ENCODE assay signal across 10 cellular contexts in the genomic region with DNA sequence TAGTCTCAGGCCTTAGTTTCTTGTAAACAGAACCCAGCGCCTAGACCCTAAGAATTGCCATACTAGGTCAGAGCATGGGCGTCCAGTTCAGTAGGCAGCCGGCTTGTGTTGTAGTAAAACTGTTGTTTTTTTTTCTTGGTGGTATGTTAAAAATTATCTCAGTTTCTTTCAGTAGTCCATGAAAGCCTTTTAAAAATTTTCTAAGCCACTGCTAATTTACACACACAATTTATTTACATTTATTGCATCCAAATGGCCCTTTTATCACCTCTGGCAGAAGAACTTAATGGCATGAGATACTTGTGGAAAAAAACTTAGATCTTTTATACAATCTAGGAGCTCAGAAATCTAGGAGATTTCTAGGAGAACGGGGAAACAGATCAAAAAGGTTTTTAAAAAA. TPM values are rescaled to one million over a fixed set of nuclear protein-coding genes. Genes with fewer than 3 reads are reported as not detected.
A peak's percentile ranks its signal among the peaks of the same experiment; 100 is the strongest.
DNase-seq lines count a peak whose midpoint lies in the region; ATAC-seq, FAIRE-seq and TF ChIP-seq lines count a peak whose summit lies in the region.
"Had no signal": no experiment of that assay in that cellular context is flagged by ENCODE, and none has a peak within 500 bp of the region (broad histone marks: within the 10 kb centered on the region; RNA-seq: fewer than 3 reads in every experiment).

No MANE protein-coding gene starts in this region.

- peaks cover 7% of the 10 kb centered on the region; the same call in 1 of the 2 replicates for H3F3A ChIP-seq in PC-9 (ENCODE audit: insufficient read depth, low read depth)
- H3F3A ChIP-seq in neural progenitor cell (ENCODE audit: low read depth), result peaks cover 30% of the 10 kb centered on the region

- H3K9ac ChIP-seq in endothelial cell of umbilical vein (replicated peaks; ENCODE audit: extremely low read depth, insufficient read depth, low read length) (peak overlapping the region; percentile 88), neural progenitor cell (peak overlapping the region; percentile 74)

- no peak overlapping the region for H3K4me3 ChIP-seq in CD4-positive, CD25-positive, alpha-beta regulatory T cell (ENCODE audit: low read depth, low read length)
- H3K4me3 ChIP-seq in PC-9, result peak overlapping the region; percentile 85
- peak overlapping the region in 2 of 3 experiments; percentile 92 to 95 for H3K4me3 ChIP-seq in endothelial cell of umbilical vein (replicated peaks in 1 of 3; ENCODE audit: insufficient read depth in 1 of 3, low read depth in 1 of 3, low read length in 3 of 3)
- peak overlapping the region; percentile 86 for H3K4me3 ChIP-seq in neural progenitor cell

- H3K36me3 Mint-ChIP-seq in CD4-positive, CD25-positive, alpha-beta regulatory T cell, result no peaks in the 10 kb centered on the region
- H3K36me3 Mint-ChIP-seq in neural progenitor cell, result peaks cover 10% of the 10 kb centered on the region
- H3K36me3 Mint-ChIP-seq in stimulated activated naive B cell treated with anti-CD40 and anti-IgM and Interleukin-4, amounts not matched to agents 10 μg/mL and 1 μg/mL and 100 μg/mL, for 72 hours, result no peaks in the 10 kb centered on the region

- intact Hi-C loops in PC-9 (cut with micrococcal nuclease; ENCODE audit: unreplicated experiment), result loop anchor here (1.0 kb wide), 1 partner anchor 75 kb away; no protein-coding TSS in a partner anchor
- intact Hi-C loops in endothelial cell of umbilical vein (cut with micrococcal nuclease), result loop anchor here (1.0 kb wide), 3 partner anchors 75 to 1085 kb away; a partner anchor contains a TSS
- intact Hi-C loops in head of caudate nucleus (cut with DNase I), result no loop called here

- peaks cover 8% of the 10 kb centered on the region for H3K4me1 ChIP-seq in CD4-positive, CD25-positive, alpha-beta regulatory T cell (ENCODE audit: control insufficient read depth, insufficient read depth, low read length, poor library complexity, severe bottlenecking)
- peaks cover 32% of the 10 kb centered on the region for H3K4me1 ChIP-seq in PC-9 (replicated peaks; ENCODE audit: insufficient read depth)
- peaks cover 10% of the 10 kb centered on the region for H3K4me1 ChIP-seq in endothelial cell of umbilical vein (ENCODE audit: control insufficient read depth, extremely low read depth, insufficient read depth, low read length)
- H3K4me1 ChIP-seq in neural progenitor cell, result peaks cover 17% of the 10 kb centered on the region

- no peak overlapping the region for H3K27ac ChIP-seq in CD4-positive, CD25-positive, alpha-beta regulatory T cell (ENCODE audit: insufficient read depth, low read length, poor library complexity, severe bottlenecking)
- H3K27ac ChIP-seq in PC-9 (peak overlapping the region; percentile 49; the same call in 1 of the 2 replicates), endothelial cell of umbilical vein (ENCODE audit: insufficient read depth, low read depth, low read length) (peak overlapping the region; percentile 63), neural progenitor cell (peak overlapping the region; percentile 79)

- no peak for FAIRE-seq in endothelial cell of umbilical vein (lab: Jason Lieb, UNC)
- FAIRE-seq: HTR-8/SVneo had no signal

- POLR2A ChIA-PET in PC-9 (lab: Charles Lee; ENCODE audit: unreplicated experiment) (interaction anchor here (0.7 to 1.1 kb wide), 2 partner anchors 42 to 70 kb away, joined by 3 to 4 read pairs; no protein-coding TSS in a partner anchor), endothelial cell of umbilical vein (lab: Charles Lee) (interaction anchor here (1.3 kb wide), 1 partner anchor 75 kb away, joined by 7 read pairs; no protein-coding TSS in a partner anchor)

- no peak for TF ChIP-seq CTCF in PC-9 (conservative IDR thresholded peaks at IDR 0.05)
- no peak for TF ChIP-seq CTCF in endothelial cell of umbilical vein (IDR thresholded peaks at IDR 0.05; ENCODE audit: extremely low read depth in 1 of 2, insufficient read depth in 1 of 2, low read depth in 1 of 2, low read length in 2 of 2)
- TF ChIP-seq CTCF in neural progenitor cell (IDR thresholded peaks at IDR 0.05), result no peak

- H3K9me1 ChIP-seq in endothelial cell of umbilical vein (replicated peaks; ENCODE audit: control insufficient read depth, extremely low read depth, insufficient read depth, low read length), result no peaks in the 10 kb centered on the region

- no peak overlapping the region for H3K27ac Mint-ChIP-seq in CD4-positive, CD25-positive, alpha-beta regulatory T cell
- H3K27ac Mint-ChIP-seq in neural progenitor cell, result peak overlapping the region; percentile 70
- no peak overlapping the region for H3K27ac Mint-ChIP-seq in stimulated activated naive B cell treated with anti-CD40 and anti-IgM and Interleukin-4, amounts not matched to agents 10 μg/mL and 1 μg/mL and 100 μg/mL, for 72 hours

- H4K20me1 ChIP-seq in PC-9 (ENCODE audit: insufficient read depth), result no peaks in the 10 kb centered on the region
- H4K20me1 ChIP-seq in endothelial cell of umbilical vein (replicated peaks; ENCODE audit: control insufficient read depth, extremely low read depth, insufficient read depth, low read length), result no peaks in the 10 kb centered on the region
- peaks cover 10% of the 10 kb centered on the region for H4K20me1 ChIP-seq in neural progenitor cell (ENCODE audit: low read depth)

- H3K27me3 ChIP-seq in CD4-positive, CD25-positive, alpha-beta regulatory T cell (ENCODE audit: control insufficient read depth, insufficient read depth, low read length), result peaks cover 23% of the 10 kb centered on the region
- H3K27me3 ChIP-seq in PC-9 (ENCODE audit: insufficient read depth, low read depth) (no peaks in the 10 kb centered on the region), endothelial cell of umbilical vein (ENCODE audit: control insufficient read depth in 2 of 2, insufficient read depth in 2 of 2, low read length in 2 of 2) (peaks cover 0 to 2% of the 10 kb centered on the region in 2 experiments), neural progenitor cell (no peaks in the 10 kb centered on the region)

- H3K4me1 Mint-ChIP-seq in CD4-positive, CD25-positive, alpha-beta regulatory T cell, result peaks cover 0 to 15% (median 4%) of the 10 kb centered on the region in 4 donors
- H3K4me1 Mint-ChIP-seq in neural progenitor cell, result peaks cover 23% of the 10 kb centered on the region
- H3K4me1 Mint-ChIP-seq in stimulated activated naive B cell treated with anti-CD40 and anti-IgM and Interleukin-4, amounts not matched to agents 10 μg/mL and 1 μg/mL and 100 μg/mL, for 72 hours, result peaks cover 3 to 6% of the 10 kb centered on the region in 2 donors

- TF ChIP-seq POLR2A in endothelial cell of umbilical vein (IDR thresholded peaks at IDR 0.05; ENCODE audit: low read depth, low read length), result no peak

- peaks cover 52% of the 10 kb centered on the region for H3K27me3 Mint-ChIP-seq in CD4-positive, CD25-positive, alpha-beta regulatory T cell
- no peaks in the 10 kb centered on the region for H3K27me3 Mint-ChIP-seq in neural progenitor cell (ENCODE audit: insufficient read depth, low read depth)
- peaks cover 36 to 48% of the 10 kb centered on the region in 2 donors for H3K27me3 Mint-ChIP-seq in stimulated activated naive B cell treated with anti-CD40 and anti-IgM and Interleukin-4, amounts not matched to agents 10 μg/mL and 1 μg/mL and 100 μg/mL, for 72 hours

- H3K4me3 Mint-ChIP-seq in CD4-positive, CD25-positive, alpha-beta regulatory T cell, result peak overlapping the region; percentile 77 to 84 (median 78)
- H3K4me3 Mint-ChIP-seq in neural progenitor cell, result peak overlapping the region; percentile 91
- peak overlapping the region in 1 of 2 donors; percentile 89 for H3K4me3 Mint-ChIP-seq in stimulated activated naive B cell treated with anti-CD40 and anti-IgM and Interleukin-4, amounts not matched to agents 10 μg/mL and 1 μg/mL and 100 μg/mL, for 72 hours

- H3K4me2 ChIP-seq in PC-9 (peak overlapping the region; percentile 92), endothelial cell of umbilical vein (ENCODE audit: insufficient read depth, low read length) (peak overlapping the region; percentile 86), neural progenitor cell (peak overlapping the region; percentile 97)

- H3K9me3 Mint-ChIP-seq in CD4-positive, CD25-positive, alpha-beta regulatory T cell, result peaks cover 0 to 11% (median 4%) of the 10 kb centered on the region in 7 donors
- peaks cover 7% of the 10 kb centered on the region for H3K9me3 Mint-ChIP-seq in neural progenitor cell
- H3K9me3 Mint-ChIP-seq in stimulated activated naive B cell treated with anti-CD40 and anti-IgM and Interleukin-4, amounts not matched to agents 10 μg/mL and 1 μg/mL and 100 μg/mL, for 72 hours, result peaks cover 0 to 8% of the 10 kb centered on the region in 2 donors

- no peaks in the 10 kb centered on the region for H3K36me3 ChIP-seq in CD4-positive, CD25-positive, alpha-beta regulatory T cell (ENCODE audit: control insufficient read depth, insufficient read depth, low read length)
- no peaks in the 10 kb centered on the region for H3K36me3 ChIP-seq in PC-9 (ENCODE audit: low read depth)
- no peaks in the 10 kb centered on the region for H3K36me3 ChIP-seq in endothelial cell of umbilical vein (ENCODE audit: control insufficient read depth in 2 of 2, extremely low read depth in 1 of 2, insufficient read depth in 2 of 2, low read length in 2 of 2)
- H3K36me3 ChIP-seq in neural progenitor cell, result no peaks in the 10 kb centered on the region

- BruUV-seq in PC-9 (replicated peaks; lab: Mats Ljungman, UMichigan) (no TSS peak), endothelial cell of umbilical vein (replicated peaks; lab: Mats Ljungman, UMichigan) (no TSS peak)

- H3K9me2 ChIP-seq in PC-9 (ENCODE audit: insufficient read depth), result peaks cover 3% of the 10 kb centered on the region; the same call in 1 of the 2 replicates

- dilution Hi-C loops in endothelial cell of umbilical vein (cut with MboI; ENCODE audit: extremely low pct_ligation_motif_present, low sequenced_read_pairs), result no loop called here

- no peak for ATAC-seq in CD4-positive, CD25-positive, alpha-beta regulatory T cell (ENCODE audit: low read depth in 2 of 2)
- ATAC-seq in stimulated activated naive B cell treated with anti-CD40 and anti-IgM and Interleukin-4, amounts not matched to agents 10 μg/mL and 1 μg/mL and 100 μg/mL, for 72 hours (replicated peaks), result no peak

- H3K9me3 ChIP-seq in CD4-positive, CD25-positive, alpha-beta regulatory T cell (ENCODE audit: control insufficient read depth in 2 of 2, low read length in 2 of 2), result peaks cover 0 to 3% of the 10 kb centered on the region in 2 experiments
- H3K9me3 ChIP-seq in PC-9 (ENCODE audit: insufficient read depth, low read depth) (no peaks in the 10 kb centered on the region; the same call in 1 of the 2 replicates), endothelial cell of umbilical vein (replicated peaks; ENCODE audit: control insufficient read depth, insufficient read depth, low read length) (no peaks in the 10 kb centered on the region), neural progenitor cell (ENCODE audit: low read depth) (no peaks in the 10 kb centered on the region)

- H3K79me2 ChIP-seq in PC-9 (ENCODE audit: low read depth) (peaks cover 56% of the 10 kb centered on the region), endothelial cell of umbilical vein (ENCODE audit: control insufficient read depth, insufficient read depth, low read length) (no peaks in the 10 kb centered on the region), neural progenitor cell (ENCODE audit: low read depth) (peaks cover 55% of the 10 kb centered on the region)

- CTCF ChIA-PET in PC-9 (lab: Charles Lee), result interaction anchor here (0.6 to 1.3 kb wide), 2 partner anchors 75 to 885 kb away, joined by 3 to 15 read pairs; no protein-coding TSS in a partner anchor
- CTCF ChIA-PET in endothelial cell of umbilical vein (lab: Charles Lee), result interaction anchor here (1.0 to 4.0 kb wide), 3 partner anchors 25 to 75 kb away, joined by 3 to 52 read pairs (median 14); no protein-coding TSS in a partner anchor

- DNase-seq in CD4-positive, CD25-positive, alpha-beta regulatory T cell, result no peak
- DNase-seq in PC-9 (no peak), endothelial cell of umbilical vein (ENCODE audit: low read depth, low spot score) (no peak), neural progenitor cell (ENCODE audit: low spot score) (no peak), head of caudate nucleus (no peak), NCI-H446 (lab: John Stamatoyannopoulos, UW) (no peak)
- no peak for DNase-seq in stimulated activated naive B cell treated with anti-CD40 and anti-IgM and Interleukin-4, amounts not matched to agents 10 μg/mL and 1 μg/mL and 100 μg/mL, for 72 hours
- DNase-seq in stimulated activated CD4-positive, alpha-beta T cell treated with anti-CD3 and anti-CD28 coated beads, Interleukin-12 subunit alpha, Interleukin-12 subunit beta, amount 100 ng/mL, for 4 hours, result no peak
- DNase-seq: stimulated activated CD4-positive, alpha-beta T cell treated with anti-CD3 and anti-CD28 coated beads, Interleukin-2, amount 100 ng/mL, for 48 hours had no signal

- peak overlapping the region; percentile 89 for H2AFZ ChIP-seq in PC-9
- H2AFZ ChIP-seq in endothelial cell of umbilical vein (ENCODE audit: low read depth, low read length), result peak overlapping the region; percentile 67
- H2AFZ ChIP-seq in neural progenitor cell (replicated peaks), result peak overlapping the region; percentile 89

RNA-seq across cellular contexts. Expression of a gene that starts 1.3 kb away (rescaled TPM):
- total RNA-seq in CD4-positive, CD25-positive, alpha-beta regulatory T cell, result 0.05 TPM
- under 1 TPM; 0.03 to 0.27 (median 0.18) TPM for polyA plus RNA-seq in CD4-positive, CD25-positive, alpha-beta regulatory T cell
- 30.0 and 42.6 TPM in 2 replicates for total RNA-seq in PC-9 (2021)
- total RNA-seq in endothelial cell of umbilical vein, result 13.8 and 14.6 TPM in 2 replicates
- polyA plus RNA-seq in endothelial cell of umbilical vein, result 3.1 and 3.3 TPM in 2 replicates
- polyA plus RNA-seq in endothelial cell of umbilical vein (2011; cell fraction: cytosol; rRNA removed), result 4.5 and 4.9 TPM in 2 replicates
- 5.2 and 5.8 TPM in 2 replicates for polyA plus RNA-seq in endothelial cell of umbilical vein (2011; cell fraction: nucleus; rRNA removed)
- polyA plus RNA-seq in endothelial cell of umbilical vein (2012), result 7.0 and 7.6 TPM in 2 replicates
- 18.2 and 21.0 TPM in 2 replicates for polyA minus RNA-seq in endothelial cell of umbilical vein
- 0.41 TPM for polyA minus RNA-seq in endothelial cell of umbilical vein (2011; cell fraction: cytosol; rRNA and poly(A)+ RNA removed)
- 20.0 and 26.3 TPM in 2 replicates for polyA minus RNA-seq in endothelial cell of umbilical vein (2011; cell fraction: nucleus; rRNA and poly(A)+ RNA removed)
- 24.1 and 41.5 TPM in 2 replicates for total RNA-seq in neural progenitor cell (ENCODE audit: low replicate concordance)

Comparison
In these comparisons a context has a peak if more than half of its experiments do, and no peak if none do; other contexts are left out.
1. RNA of a gene that starts 1.3 kb away (total RNA-seq): 30.0 to 42.6 TPM in PC-9, 24.1 to 41.5 TPM in neural progenitor cell and 13.8 to 14.6 TPM in endothelial cell of umbilical vein; 0.05 TPM in CD4-positive, CD25-positive, alpha-beta regulatory T cell (single experiment); every median in the first group is over 10 times any median in the second.
2. Peak in every context shown above with its lines, with median percentiles within 50 percentile points of each other: H2AFZ ChIP-seq and H3K4me2 ChIP-seq.